Comparison of ENCODE assay signal across 17 cellular contexts in genomic region chr5:476814-477175, GRCh38. TPM values are rescaled to one million over a fixed set of nuclear protein-coding genes. Genes with fewer than 3 reads are reported as not detected.
DNase-seq lines count a peak whose midpoint lies in the region; ATAC-seq and TF ChIP-seq lines count a peak whose summit lies in the region.
"Had no signal": no experiment of that assay in that cellular context is flagged by ENCODE, and none has a peak within 500 bp of the region (broad histone marks: within the 10 kb centered on the region; RNA-seq: fewer than 3 reads in every experiment).

No MANE protein-coding gene starts in this region.

- H3K4me3 Mint-ChIP-seq in T-helper 17 cell: peak overlapping the region; percentile 47
- H3K4me3 Mint-ChIP-seq: B cell; CD8-positive, alpha-beta T cell had no signal

- DNase-seq in left ventricle myocardium superior (peak; percentile 26), Right ventricle myocardium superior (no peak), T-helper 17 cell (no peak), osteoblast (ENCODE audit: insufficient read length, low spot score, missing footprints) (peak; percentile 91), retina (no peak), hepatic stellate cell (ENCODE audit: low spot score) (no peak)
- DNase-seq: CD8-positive, alpha-beta T cell; COR-L47; DMS153; DMS79 treated with DMSO at 0.1 percent for 48 hours; EL; GOT3 had no signal

- H3K4me1 Mint-ChIP-seq in T-helper 17 cell: peaks cover 8% of the 10 kb centered on the region

- peaks cover 6% of the 10 kb centered on the region for H3K4me1 ChIP-seq in osteoblast (ENCODE audit: insufficient read depth, low read length)

- TF ChIP-seq CTCF in osteoblast (IDR thresholded peaks at IDR 0.05; ENCODE audit: extremely low read depth, low read depth, low read length): no peak

- no peaks in the 10 kb centered on the region for H3K36me3 ChIP-seq in osteoblast (ENCODE audit: insufficient read depth, low read length)

- H3K9me3 ChIP-seq in T-helper 17 cell (ENCODE audit: control insufficient read depth, low read length, poor library complexity, severe bottlenecking): no peaks in the 10 kb centered on the region
- no peaks in the 10 kb centered on the region for H3K9me3 ChIP-seq in osteoblast (ENCODE audit: low read depth, low read length)
- H3K9me3 ChIP-seq: HAP-1 had no signal

- H3K79me2 ChIP-seq in osteoblast (ENCODE audit: insufficient read depth, low read length): peaks cover 9% of the 10 kb centered on the region

- H3K4me2 ChIP-seq in osteoblast (ENCODE audit: insufficient read depth, low read length): no peak overlapping the region

- H3K4me3 ChIP-seq in osteoblast (ENCODE audit: insufficient read depth, low read length): no peak overlapping the region
- H3K4me3 ChIP-seq: HAP-1 had no signal

- no peak overlapping the region for H3K27ac Mint-ChIP-seq in T-helper 17 cell
- H3K27ac Mint-ChIP-seq: B cell; CD8-positive, alpha-beta T cell had no signal

- peaks cover 30% of the 10 kb centered on the region for H3K27me3 Mint-ChIP-seq in T-helper 17 cell

- H3K36me3 Mint-ChIP-seq in T-helper 17 cell (ENCODE audit: low read depth): no peaks in the 10 kb centered on the region

- intact Hi-C loops in left ventricle myocardium superior (cut with micrococcal nuclease) (no loop called here), Right ventricle myocardium superior (cut with DNase I) (no loop called here)

- peaks cover 23% of the 10 kb centered on the region for H4K20me1 ChIP-seq in osteoblast (ENCODE audit: insufficient read depth, low read length)

- no peak overlapping the region for H2AFZ ChIP-seq in osteoblast (ENCODE audit: low read length)

- peaks cover 41% of the 10 kb centered on the region for H3K27me3 ChIP-seq in osteoblast (ENCODE audit: insufficient read depth, low read length)

- H3K27ac ChIP-seq in osteoblast (ENCODE audit: low read depth, low read length): no peak overlapping the region
- H3K27ac ChIP-seq: C4-2B, HL-60 had no signal

- ATAC-seq in left ventricle myocardium superior (no peak), Right ventricle myocardium superior (ENCODE audit: poor library complexity) (no peak), T-helper 17 cell (no peak), HG02981 (IDR thresholded peaks at IDR 0.05; ENCODE audit: unreplicated experiment) (no peak)
- ATAC-seq: CD8-positive, alpha-beta T cell had no signal

RNA-seq across cellular contexts. Expression of gene EXOC3, which starts 33.8 kb away (rescaled TPM):
- 49.1 TPM for total RNA-seq in left ventricle myocardium superior
- 46.4 TPM for total RNA-seq in Right ventricle myocardium superior
- 10 to 100 TPM; 71.3 to 86.3 TPM for total RNA-seq in T-helper 17 cell
- total RNA-seq in osteoblast: 39.8 and 49.2 TPM in 2 replicates

RNA-seq across cellular contexts. Expression of gene SLC9A3, which starts 47.5 kb away (rescaled TPM):
- 1.3 TPM for total RNA-seq in left ventricle myocardium superior
- 0.91 TPM for total RNA-seq in Right ventricle myocardium superior
- total RNA-seq in T-helper 17 cell: 1 to 10 TPM; 1.1 to 1.6 TPM
- total RNA-seq in osteoblast: 1.2 and 1.4 TPM in 2 replicates

Comparison
In these comparisons a context has a peak if more than half of its experiments do, and no peak if none do; other contexts are left out.
1. DNase-seq: peak in left ventricle myocardium superior (single experiment) and osteoblast (single experiment); none in Right ventricle myocardium superior (single experiment), T-helper 17 cell (0 of 3), retina (single experiment) and hepatic stellate cell (single experiment).